ENCODE assay signal across 12 cellular contexts in genomic region chrX:120308558-120308957, GRCh38. TPM values are rescaled to one million over a fixed set of nuclear protein-coding genes. Genes with fewer than 3 reads are reported as not detected.
DNase-seq lines count a peak whose midpoint lies in the region; ATAC-seq and TF ChIP-seq lines count a peak whose summit lies in the region.
"Had no signal": no experiment of that assay in that cellular context is flagged by ENCODE, and none has a peak within 500 bp of the region (broad histone marks: within the 10 kb centered on the region; RNA-seq: fewer than 3 reads in every experiment).

No MANE protein-coding gene starts in this region.

- DNase-seq in EL = peak; percentile 10
- peak; percentile 24 for DNase-seq in NCI-H1105 (lab: John Stamatoyannopoulos, UW)
- DNase-seq in chondrocyte (ENCODE audit: low spot score) = no peak
- DNase-seq in NCI-H2196 (lab: John Stamatoyannopoulos, UW; ENCODE audit: unreplicated experiment) = no peak
- DNase-seq: activated CD8-positive, alpha-beta memory T cell treated with anti-CD3 and anti-CD28 coated beads, Interleukin-2, amount 50 U/mL, for 4 hours; NCI-H2227 treated with DMSO at 0.1 percent for 48 hours had no signal

- H3K4me1 Mint-ChIP-seq in chondrocyte (ENCODE audit: low read depth) (peaks cover 13% of the 10 kb centered on the region), nephron (peaks cover 12% of the 10 kb centered on the region)

- H3K27ac Mint-ChIP-seq in chondrocyte (ENCODE audit: unreplicated experiment) = no peak overlapping the region
- no peak overlapping the region for H3K27ac Mint-ChIP-seq in nephron

- no peak overlapping the region for H3K4me3 Mint-ChIP-seq in chondrocyte (ENCODE audit: unreplicated experiment)
- H3K4me3 Mint-ChIP-seq in nephron = peak overlapping the region; percentile 78 to 85 (median 78)

- ATAC-seq in HG02840 (IDR thresholded peaks at IDR 0.05; ENCODE audit: low FRiP score, unreplicated experiment) (no peak), GM19035 (IDR thresholded peaks at IDR 0.05; ENCODE audit: unreplicated experiment) (no peak)

- peak; percentile 23 for TF ChIP-seq CTCF in chondrocyte (IDR thresholded peaks at IDR 0.05)
- TF ChIP-seq CTCF in nephron (IDR thresholded peaks at IDR 0.05; ENCODE audit: unreplicated experiment in 3 of 3) = peak in 1 of 3 experiments; percentile 9

- H3K27me3 Mint-ChIP-seq in chondrocyte (ENCODE audit: low read depth) (peaks cover 50% of the 10 kb centered on the region), nephron (ENCODE audit: low read depth) (peaks cover 89% of the 10 kb centered on the region)

- no peaks in the 10 kb centered on the region for H3K9me3 Mint-ChIP-seq in chondrocyte (ENCODE audit: low read depth)
- no peaks in the 10 kb centered on the region for H3K9me3 Mint-ChIP-seq in nephron

- no peaks in the 10 kb centered on the region for H3K36me3 Mint-ChIP-seq in chondrocyte (ENCODE audit: low read depth)
- no peaks in the 10 kb centered on the region for H3K36me3 Mint-ChIP-seq in nephron (ENCODE audit: low read depth)

RNA-seq across cellular contexts. Expression of gene TMEM255A, which starts 2.7 kb away (rescaled TPM):
- total RNA-seq in chondrocyte = 0.10 to 0.15 TPM in 2 of 3 replicates, not detected in the other
- total RNA-seq: HT1080 had no signal

RNA-seq across cellular contexts. Expression of gene ATP1B4, which starts 53.3 kb away (rescaled TPM):
- not detected in 3 replicates for total RNA-seq in chondrocyte
- total RNA-seq: frontal cortex, HT1080, mucosa of descending colon had no signal

RNA-seq across cellular contexts. Expression of gene ZBTB33, which starts 57.9 kb away (rescaled TPM):
- 10.5 to 11.8 TPM (median 11.2 TPM) in 3 replicates for total RNA-seq in chondrocyte

Comparison
In these comparisons a context has a peak if more than half of its experiments do, and no peak if none do; other contexts are left out.
1. DNase-seq: peak in EL (single experiment) and NCI-H1105 (single experiment); none in chondrocyte (single experiment) and NCI-H2196 (single experiment).